In genomic region chr14:72864712-72865365, GRCh38 we compare ENCODE assay signal across 17 cellular contexts.
"Had no signal": no experiment of that assay in that cellular context is flagged by ENCODE, and none has a peak within 500 bp of the region (broad histone marks: within the 10 kb centered on the region; RNA-seq: fewer than 3 reads in every experiment).

No MANE protein-coding gene starts in this region.

- H3K27me3 Mint-ChIP-seq: naive B cell had no signal

- H3K27ac ChIP-seq: ovary, sigmoid colon, thyroid gland, uterus had no signal

- H3K4me3 ChIP-seq: ovary, sigmoid colon, thyroid gland, uterus had no signal

- H3K27me3 ChIP-seq: ovary, sigmoid colon, thyroid gland, uterus had no signal

- H3K4me1 ChIP-seq: thyroid gland, uterus had no signal

- H3K27ac Mint-ChIP-seq: immature natural killer cell, WTC11 had no signal

- H3K4me3 Mint-ChIP-seq: central memory CD8-positive, alpha-beta T cell; immature natural killer cell; WTC11 had no signal

- H3K9me3 ChIP-seq: ovary, sigmoid colon, thyroid gland, uterus had no signal

- H3K9me3 Mint-ChIP-seq: central memory CD8-positive, alpha-beta T cell; immature natural killer cell; naive B cell; WTC11 had no signal

- H3K4me1 Mint-ChIP-seq: central memory CD8-positive, alpha-beta T cell; immature natural killer cell had no signal

- DNase-seq: activated CD4-positive, alpha-beta T cell treated with anti-CD3 and anti-CD28 coated beads for 48 hours; activated CD8-positive, alpha-beta memory T cell treated with anti-CD3 and anti-CD28 coated beads, Interleukin-2, amount 50 U/mL, for 48 hours; activated naive CD4-positive, alpha-beta T cell; cortex of kidney; effector CD4-positive, alpha-beta T cell; foreskin melanocyte; immature natural killer cell; naive B cell; ovary; sigmoid colon; stimulated activated CD4-positive, alpha-beta T cell treated with anti-CD3 and anti-CD28 coated beads, Interleukin-1b, Interleukin-23, amount 100 ng/mL, for 48 hours; T-helper 2 cell; thyroid gland; uterus had no signal

- H3K36me3 Mint-ChIP-seq: WTC11 had no signal

- FAIRE-seq: endothelial cell of umbilical vein had no signal

- ATAC-seq: WTC11 had no signal

- H3K36me3 ChIP-seq: ovary, sigmoid colon, thyroid gland, uterus had no signal
